In the genomic region with DNA sequence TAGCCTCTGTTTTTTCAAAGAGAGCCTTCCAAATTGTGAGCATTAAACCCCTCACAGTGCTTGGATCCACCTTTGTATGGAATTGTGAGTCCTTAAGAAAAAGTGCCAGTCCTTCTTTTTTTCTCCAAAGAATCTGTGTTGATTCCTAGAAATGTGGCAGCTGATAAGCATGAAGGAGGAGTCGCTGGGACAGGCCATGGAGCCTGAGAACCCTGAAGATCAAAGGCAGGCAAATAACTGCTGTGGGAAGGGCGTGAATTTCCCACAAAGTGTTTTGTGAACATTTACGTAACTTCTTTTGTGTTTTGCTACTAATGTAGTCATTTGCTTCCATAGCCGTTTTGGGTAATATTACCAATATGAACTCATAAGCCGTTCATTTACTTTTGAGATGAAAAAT, we compare ENCODE assay signal across 14 cellular contexts.
"Had no signal": no experiment of that assay in that cellular context is flagged by ENCODE, and none has a peak within 500 bp of the region (broad histone marks: within the 10 kb centered on the region; RNA-seq: fewer than 3 reads in every experiment).

No MANE protein-coding gene starts in this region.

- H3K4me3 Mint-ChIP-seq: effector memory CD8-positive, alpha-beta T cell; mesothelial cell of epicardium; natural killer cell treated with Interleukin-12 subunit alpha and Interleukin-12 subunit beta and Interleukin-15 and Interleukin-18, amount 100 ng/mL, for 72 hours; type B pancreatic cell had no signal

- H3K9me3 Mint-ChIP-seq: effector memory CD8-positive, alpha-beta T cell; mesothelial cell of epicardium; natural killer cell treated with Interleukin-12 subunit alpha and Interleukin-12 subunit beta and Interleukin-15 and Interleukin-18, amount 100 ng/mL, for 72 hours; type B pancreatic cell had no signal

- ATAC-seq: effector memory CD8-positive, alpha-beta T cell; natural killer cell treated with Interleukin-12 subunit alpha and Interleukin-12 subunit beta and Interleukin-15 and Interleukin-18, amount 100 ng/mL, for 72 hours; stimulated activated naive CD8-positive, alpha-beta T cell treated with anti-CD3 and anti-CD28 coated beads, Interleukin-15, Interleukin-2, amounts not matched to agents 100 U/mL and 50 U/mL, for 24 hours had no signal

- H3K36me3 Mint-ChIP-seq: mesothelial cell of epicardium; natural killer cell treated with Interleukin-12 subunit alpha and Interleukin-12 subunit beta and Interleukin-15 and Interleukin-18, amount 100 ng/mL, for 72 hours; type B pancreatic cell had no signal

- H3K27ac Mint-ChIP-seq: effector memory CD8-positive, alpha-beta T cell; mesothelial cell of epicardium; natural killer cell treated with Interleukin-12 subunit alpha and Interleukin-12 subunit beta and Interleukin-15 and Interleukin-18, amount 100 ng/mL, for 72 hours; type B pancreatic cell had no signal

- H3K27ac ChIP-seq: esophagus squamous epithelium, sigmoid colon, skin epidermis, suprapubic skin, thyroid gland had no signal

- H3K4me1 ChIP-seq: esophagus squamous epithelium, sigmoid colon, suprapubic skin, thyroid gland had no signal

- DNase-seq: effector memory CD8-positive, alpha-beta T cell; esophagus squamous epithelium; foreskin fibroblast; kidney glomerular epithelial cell; mammary epithelial cell; sigmoid colon; stimulated activated CD4-positive, alpha-beta T cell treated with anti-CD3 and anti-CD28 coated beads, Interleukin-12 subunit alpha, Interleukin-12 subunit beta, amount 100 ng/mL, for 4 hours; stimulated activated naive CD8-positive, alpha-beta T cell treated with anti-CD3 and anti-CD28 coated beads, Interleukin-15, Interleukin-2, amounts not matched to agents 100 U/mL and 50 U/mL, for 24 hours; thyroid gland had no signal

- H3K36me3 ChIP-seq: esophagus squamous epithelium, sigmoid colon, suprapubic skin, thyroid gland had no signal

- H3K9me3 ChIP-seq: esophagus squamous epithelium, sigmoid colon, suprapubic skin, thyroid gland had no signal

- H3K27me3 ChIP-seq: esophagus squamous epithelium, sigmoid colon, suprapubic skin, thyroid gland had no signal

- H3K27me3 Mint-ChIP-seq: type B pancreatic cell had no signal

- H3K4me3 ChIP-seq: esophagus squamous epithelium, sigmoid colon, skin epidermis, suprapubic skin, thyroid gland had no signal
